2 cellular contexts compared by ENCODE assay signal in genomic region chr22:26975865-26976264, GRCh38.
TF ChIP-seq lines count a peak whose summit lies in the region.

No MANE protein-coding gene starts in this region.

TF ChIP-seq in HCT116, 20 proteins besides CTCF, POLR2A, EP300 and RAD21 (continued from another document):
- TF ChIP-seq ZBTB33 (IDR thresholded peaks at IDR 0.05; ENCODE audit: extremely low read depth, insufficient replicate concordance, low read length) (no peak), ZFX (IDR thresholded peaks at IDR 0.05) (no peak), FOSL1 (IDR thresholded peaks at IDR 0.05; ENCODE audit: low read depth) (no peak), EZH2 (IDR thresholded peaks at IDR 0.05) (no peak), REST (IDR thresholded peaks at IDR 0.05; ENCODE audit: low read depth) (no peak)
TF ChIP-seq in HCT116: peak in this region for 0.

TF ChIP-seq in H1, 55 proteins besides CTCF, POLR2A, EP300 and RAD21:
- TF ChIP-seq RFX5 (IDR thresholded peaks at IDR 0.05; ENCODE audit: borderline replicate concordance, low read depth, low read length) (no peak), SP2 (IDR thresholded peaks at IDR 0.05; ENCODE audit: low read length) (no peak), SP1 (IDR thresholded peaks at IDR 0.05; ENCODE audit: low read depth, low read length) (no peak), GTF2F1 (IDR thresholded peaks at IDR 0.05; ENCODE audit: borderline replicate concordance, low read depth, low read length) (no peak), CHD2 (IDR thresholded peaks at IDR 0.05; ENCODE audit: low read length) (no peak), HDAC2 (IDR thresholded peaks at IDR 0.05; ENCODE audit: borderline replicate concordance in 1 of 2, low read depth in 2 of 2, low read length in 2 of 2) (no peak), CREB1 (IDR thresholded peaks at IDR 0.05) (no peak), HDAC6 (IDR thresholded peaks at IDR 0.05; ENCODE audit: low read depth, low read length) (no peak), PHF8 (conservative IDR thresholded peaks at IDR 0.05; ENCODE audit: low read depth, low read length) (no peak), JUND (IDR thresholded peaks at IDR 0.05; ENCODE audit: low read length) (no peak), JUN (IDR thresholded peaks at IDR 0.05; ENCODE audit: low read depth, low read length) (no peak), CBX8 (IDR thresholded peaks at IDR 0.05; ENCODE audit: borderline replicate concordance, low read depth, low read length) (no peak), SIRT6 (IDR thresholded peaks at IDR 0.05; ENCODE audit: low read length) (no peak), GABPA (IDR thresholded peaks at IDR 0.05; ENCODE audit: borderline replicate concordance, insufficient read depth, low read length) (no peak)
